26 cellular contexts compared by ENCODE assay signal in the genomic region with DNA sequence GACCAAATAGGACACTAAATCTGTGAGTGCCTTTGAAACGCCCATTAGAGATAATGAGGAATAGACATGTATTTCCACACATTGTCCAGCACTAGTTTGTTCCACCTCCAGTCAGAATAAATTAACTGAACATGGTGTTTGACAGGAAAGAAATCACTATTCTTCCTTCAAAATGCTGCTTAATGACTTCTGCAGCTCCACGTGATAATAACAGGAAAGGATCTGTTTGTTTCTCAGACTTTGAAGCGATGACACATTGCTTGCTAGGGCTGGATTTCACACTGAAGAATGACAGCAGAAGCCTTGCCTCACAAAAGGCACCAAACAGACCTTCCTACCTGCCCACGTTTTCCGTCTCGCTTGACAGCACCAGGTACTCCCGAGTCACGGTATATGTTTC.
"Had no signal": no experiment of that assay in that cellular context is flagged by ENCODE, and none has a peak within 500 bp of the region (broad histone marks: within the 10 kb centered on the region; RNA-seq: fewer than 3 reads in every experiment).

No MANE protein-coding gene starts in this region.

- H3K4me1 ChIP-seq: pancreas, prostate gland, right lobe of liver, sigmoid colon, suprapubic skin, testis, tibial artery, transverse colon, upper lobe of right lung, uterus had no signal

- H3K4me3 ChIP-seq: pancreas, prostate gland, right lobe of liver, sigmoid colon, suprapubic skin, testis, tibial artery, transverse colon, upper lobe of right lung, uterus had no signal

- H3K9me3 ChIP-seq: neutrophil, pancreas, prostate gland, right lobe of liver, sigmoid colon, suprapubic skin, testis, tibial artery, transverse colon, upper lobe of right lung, uterus had no signal

- H3K27me3 ChIP-seq: neutrophil, pancreas, right lobe of liver, sigmoid colon, suprapubic skin, testis, tibial artery, transverse colon, upper lobe of right lung, uterus had no signal

- DNase-seq: naive thymus-derived CD4-positive, alpha-beta T cell; natural killer cell; nucleus accumbens; pancreas; right cardiac atrium; right lobe of liver; sigmoid colon; small intestine; stimulated activated CD4-positive, alpha-beta T cell treated with anti-CD3 and anti-CD28 coated beads, Interleukin-15, amount 100 ng/mL, for 24 hours; stimulated activated CD4-positive, alpha-beta T cell treated with anti-CD3 and anti-CD28 coated beads, Interleukin-2, amount 100 ng/mL, for 24 hours; stimulated activated CD4-positive, alpha-beta T cell treated with anti-CD3 and anti-CD28 coated beads, Interleukin-4, amount 100 ng/mL, for 1 hour; stimulated activated CD4-positive, alpha-beta T cell treated with anti-CD3 and anti-CD28 coated beads, Interleukin-4, amount 100 ng/mL, for 4 hours; stimulated activated CD8-positive, alpha-beta memory T cell treated with anti-CD3 and anti-CD28 coated beads, Interleukin-4, amount 100 ng/mL, for 48 hours; stimulated activated naive CD4-positive, alpha-beta T cell; stimulated activated naive CD8-positive, alpha-beta T cell treated with anti-CD3 and anti-CD28 coated beads, Interleukin-15, amount 100 ng/mL, for 72 hours; stimulated activated naive CD8-positive, alpha-beta T cell treated with anti-CD3 and anti-CD28 coated beads, Interleukin-15, Interleukin-2, amounts not matched to agents 100 U/mL and 50 U/mL, for 24 hours; substantia nigra; testis; tibial artery; transverse colon; upper lobe of right lung; uterus had no signal

- H3K27ac ChIP-seq: neutrophil, pancreas, prostate gland, right lobe of liver, sigmoid colon, suprapubic skin, testis, tibial artery, transverse colon, upper lobe of right lung, uterus had no signal

- ATAC-seq: naive thymus-derived CD4-positive, alpha-beta T cell; natural killer cell; pancreas; right cardiac atrium; right lobe of liver; stimulated activated memory B cell treated with anti-CD40 and anti-IgM and Interleukin-4, amounts not matched to agents 10 μg/mL and 1 μg/mL and 100 μg/mL, for 72 hours; stimulated activated naive CD8-positive, alpha-beta T cell treated with anti-CD3 and anti-CD28 coated beads, Interleukin-15, amount 100 ng/mL, for 72 hours; stimulated activated naive CD8-positive, alpha-beta T cell treated with anti-CD3 and anti-CD28 coated beads, Interleukin-15, Interleukin-2, amounts not matched to agents 100 U/mL and 50 U/mL, for 24 hours; upper lobe of right lung had no signal

- H3K36me3 ChIP-seq: neutrophil, pancreas, prostate gland, right lobe of liver, sigmoid colon, suprapubic skin, tibial artery, transverse colon, upper lobe of right lung, uterus had no signal

- FAIRE-seq: pancreas, small intestine had no signal
